12 cellular contexts compared by ENCODE assay signal in the genomic region with DNA sequence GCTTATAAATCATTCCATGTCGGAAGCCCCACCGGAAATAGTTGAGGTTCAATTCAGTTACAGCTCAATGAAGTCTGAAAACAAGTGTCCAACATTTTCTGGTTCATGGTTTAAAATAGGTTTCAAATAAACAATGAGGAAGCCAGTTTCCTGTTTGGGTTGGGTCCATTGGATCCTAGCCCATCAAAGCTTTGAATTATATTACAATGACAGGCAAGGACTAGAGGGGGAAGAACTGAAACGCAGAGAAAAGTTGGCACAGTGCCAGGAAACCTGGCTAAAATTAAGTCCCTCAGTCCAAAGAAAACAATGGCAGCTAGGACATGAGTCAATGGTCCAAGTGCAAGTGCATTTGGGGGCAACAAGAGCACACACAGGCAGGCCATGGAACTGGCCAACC. TPM values are rescaled to one million over a fixed set of nuclear protein-coding genes. Genes with fewer than 3 reads are reported as not detected.
DNase-seq lines count a peak whose midpoint lies in the region; ATAC-seq and TF ChIP-seq lines count a peak whose summit lies in the region.
"Had no signal": no experiment of that assay in that cellular context is flagged by ENCODE, and none has a peak within 500 bp of the region (broad histone marks: within the 10 kb centered on the region; RNA-seq: fewer than 3 reads in every experiment).

No MANE protein-coding gene starts in this region.

- DNase-seq in Right ventricle myocardium inferior (ENCODE audit: missing footprints): no peak
- no peak for DNase-seq in cardiac septum (ENCODE audit: low spot score)
- DNase-seq in MCF 10A (ENCODE audit: unreplicated experiment): peak; percentile 91
- peak; percentile 70 for DNase-seq in kidney tubule cell (ENCODE audit: low spot score)
- DNase-seq in effector memory CD8-positive, alpha-beta T cell: no peak
- DNase-seq in HuH-7.5 (ENCODE audit: low spot score): no peak
- DNase-seq in T-cell: no peak
- no peak for DNase-seq in activated CD8-positive, alpha-beta T cell treated with anti-CD3 and anti-CD28 coated beads for 36 hours
- DNase-seq: activated CD4-positive, alpha-beta T cell treated with anti-CD3 and anti-CD28 coated beads for 48 hours had no signal

- H3K4me1 Mint-ChIP-seq in MCF 10A (ENCODE audit: insufficient read depth, unreplicated experiment): peaks cover 15% of the 10 kb centered on the region
- H3K4me1 Mint-ChIP-seq in effector memory CD8-positive, alpha-beta T cell (ENCODE audit: low read depth in 2 of 2): peaks cover 0 to 10% of the 10 kb centered on the region in 2 donors
- H3K4me1 Mint-ChIP-seq in T-cell: peaks cover 0 to 6% (median 0%) of the 10 kb centered on the region in 3 donors
- no peaks in the 10 kb centered on the region for H3K4me1 Mint-ChIP-seq in activated CD8-positive, alpha-beta T cell treated with anti-CD3 and anti-CD28 coated beads for 36 hours (ENCODE audit: low read depth)
- H3K4me1 Mint-ChIP-seq: B cell had no signal

- H3K4me3 Mint-ChIP-seq in MCF 10A (ENCODE audit: unreplicated experiment): no peak overlapping the region
- no peak overlapping the region for H3K4me3 Mint-ChIP-seq in effector memory CD8-positive, alpha-beta T cell
- H3K4me3 Mint-ChIP-seq in T-cell: no peak overlapping the region
- H3K4me3 Mint-ChIP-seq in activated CD8-positive, alpha-beta T cell treated with anti-CD3 and anti-CD28 coated beads for 36 hours: no peak overlapping the region
- H3K4me3 Mint-ChIP-seq: B cell; dendritic cell treated with granulocyte-macrophage colony-stimulating factor and Interleukin-4, amounts not matched to agents 40 ng/mL and 50 ng/mL, for 4 days had no signal

- CTCF ChIA-PET in MCF 10A (lab: Yijun Ruan, JAX) (interaction anchor here (1.6 kb wide), 1 partner anchor 15 kb away, joined by 6 read pairs; no protein-coding TSS in a partner anchor), T-cell (lab: Charles Lee) (no interaction called here)
- CTCF ChIA-PET in activated CD8-positive, alpha-beta T cell treated with anti-CD3 and anti-CD28 coated beads for 36 hours (lab: Charles Lee): interaction anchor here (1.0 to 1.3 kb wide), 2 partner anchors 10 to 124 kb away, joined by 3 read pairs; no protein-coding TSS in a partner anchor

- H3K27ac Mint-ChIP-seq in MCF 10A (ENCODE audit: low read depth, unreplicated experiment) (no peak overlapping the region), T-cell (no peak overlapping the region)
- H3K27ac Mint-ChIP-seq in effector memory CD8-positive, alpha-beta T cell: no peak overlapping the region
- no peak overlapping the region for H3K27ac Mint-ChIP-seq in activated CD8-positive, alpha-beta T cell treated with anti-CD3 and anti-CD28 coated beads for 36 hours
- H3K27ac Mint-ChIP-seq: B cell; dendritic cell treated with granulocyte-macrophage colony-stimulating factor and Interleukin-4, amounts not matched to agents 40 ng/mL and 50 ng/mL, for 4 days had no signal

- H3K9me3 Mint-ChIP-seq in MCF 10A (ENCODE audit: unreplicated experiment) (no peaks in the 10 kb centered on the region), T-cell (no peaks in the 10 kb centered on the region)
- no peaks in the 10 kb centered on the region for H3K9me3 Mint-ChIP-seq in effector memory CD8-positive, alpha-beta T cell
- no peaks in the 10 kb centered on the region for H3K9me3 Mint-ChIP-seq in activated CD8-positive, alpha-beta T cell treated with anti-CD3 and anti-CD28 coated beads for 36 hours
- H3K9me3 Mint-ChIP-seq: dendritic cell treated with granulocyte-macrophage colony-stimulating factor and Interleukin-4, amounts not matched to agents 40 ng/mL and 50 ng/mL, for 4 days had no signal

- POLR2A ChIA-PET in MCF 10A (lab: Yijun Ruan, JAX): no interaction called here
- POLR2A ChIA-PET in T-cell (lab: Charles Lee): no interaction called here
- POLR2A ChIA-PET in activated CD8-positive, alpha-beta T cell treated with anti-CD3 and anti-CD28 coated beads for 36 hours (lab: Charles Lee): interaction anchor here (1.5 kb wide), 1 partner anchor 19 kb away, joined by 4 read pairs; no protein-coding TSS in a partner anchor

- ATAC-seq in Right ventricle myocardium inferior (peak; percentile 84), T-cell (replicated peaks in 1 of 4) (no peak)
- no peak for ATAC-seq in effector memory CD8-positive, alpha-beta T cell (replicated peaks)
- ATAC-seq in activated CD8-positive, alpha-beta T cell treated with anti-CD3 and anti-CD28 coated beads for 36 hours: no peak

- H3K27me3 Mint-ChIP-seq in MCF 10A (ENCODE audit: insufficient read depth, unreplicated experiment) (no peaks in the 10 kb centered on the region), T-cell (peaks cover 30 to 36% of the 10 kb centered on the region in 2 donors)
- H3K27me3 Mint-ChIP-seq in effector memory CD8-positive, alpha-beta T cell: peaks cover 21 to 57% of the 10 kb centered on the region in 2 donors
- H3K27me3 Mint-ChIP-seq in activated CD8-positive, alpha-beta T cell treated with anti-CD3 and anti-CD28 coated beads for 36 hours: peaks cover 9% of the 10 kb centered on the region

- TF ChIP-seq CTCF in MCF 10A (IDR thresholded peaks at IDR 0.05; ENCODE audit: unreplicated experiment): no peak
- TF ChIP-seq CTCF in activated CD8-positive, alpha-beta T cell treated with anti-CD3 and anti-CD28 coated beads for 36 hours (IDR thresholded peaks at IDR 0.05): no peak

- intact Hi-C loops in Right ventricle myocardium inferior (cut with DNase I): loop anchor here (1.0 kb wide), 1 partner anchor 19 kb away; no protein-coding TSS in a partner anchor
- intact Hi-C loops in cardiac septum (cut with DNase I): no loop called here
- intact Hi-C loops in MCF 10A (cut with micrococcal nuclease): no loop called here
- intact Hi-C loops in activated CD8-positive, alpha-beta T cell treated with anti-CD3 and anti-CD28 coated beads for 36 hours (cut with micrococcal nuclease): no loop called here

- BruUV-seq in MCF 10A (replicated peaks; lab: Mats Ljungman, UMichigan): no TSS peak

- no peaks in the 10 kb centered on the region for H3K36me3 Mint-ChIP-seq in MCF 10A (ENCODE audit: insufficient read depth, unreplicated experiment)
- no peaks in the 10 kb centered on the region for H3K36me3 Mint-ChIP-seq in effector memory CD8-positive, alpha-beta T cell (ENCODE audit: insufficient read depth)
- H3K36me3 Mint-ChIP-seq in T-cell: no peaks in the 10 kb centered on the region
- H3K36me3 Mint-ChIP-seq in activated CD8-positive, alpha-beta T cell treated with anti-CD3 and anti-CD28 coated beads for 36 hours (ENCODE audit: low read depth): no peaks in the 10 kb centered on the region

RNA-seq across cellular contexts. Expression of gene SLC14A1, which starts 32.0 kb away (rescaled TPM):
- total RNA-seq in Right ventricle myocardium inferior (24.9 TPM), cardiac septum (12.4 TPM), MCF 10A (2022) (not detected in 2 replicates), T-cell (10 to 100 TPM in 1 of 5 donors, 1 to 10 TPM in 4; 1.8 to 30.8 (median 2.7) TPM)
- total RNA-seq in activated CD8-positive, alpha-beta T cell treated with anti-CD3 and anti-CD28 coated beads for 36 hours: 1 to 10 TPM; 3.1 TPM
- total RNA-seq: NCI-H460 had no signal

Comparison
In these comparisons a context has a peak if more than half of its experiments do, and no peak if none do; other contexts are left out.
1. DNase-seq: peak in MCF 10A (single experiment) and kidney tubule cell (single experiment); none in Right ventricle myocardium inferior (single experiment), cardiac septum (single experiment), effector memory CD8-positive, alpha-beta T cell (0 of 3), HuH-7.5 (single experiment), T-cell (0 of 34) and activated CD8-positive, alpha-beta T cell treated with anti-CD3 and anti-CD28 coated beads for 36 hours (single experiment).
2. CTCF ChIA-PET loops: an anchor here in MCF 10A (1.6 kb wide) and activated CD8-positive, alpha-beta T cell treated with anti-CD3 and anti-CD28 coated beads for 36 hours (1.0 to 1.3 kb wide); none called in T-cell.